ENCODE assay signal across 15 cellular contexts in genomic region chr14:71666579-71667145, GRCh38.
"Had no signal": no experiment of that assay in that cellular context is flagged by ENCODE, and none has a peak within 500 bp of the region (broad histone marks: within the 10 kb centered on the region; RNA-seq: fewer than 3 reads in every experiment).

No MANE protein-coding gene starts in this region.

- H3K27ac Mint-ChIP-seq: activated CD8-positive, alpha-beta memory T cell treated with anti-CD3 and anti-CD28 coated beads, Interleukin-2, amount 10 ng/mL, durations not matched to agents 7 days and 5 days; activated naive CD4-positive, alpha-beta T cell treated with anti-CD3 and anti-CD28 coated beads, Interleukin-2, amount 10 ng/mL, durations not matched to agents 7 days and 5 days; stimulated activated memory B cell treated with anti-CD40 and anti-IgM and Interleukin-4, amounts not matched to agents 10 μg/mL and 1 μg/mL and 100 μg/mL, for 72 hours had no signal

- H3K4me1 Mint-ChIP-seq: stimulated activated memory B cell treated with anti-CD40 and anti-IgM and Interleukin-4, amounts not matched to agents 10 μg/mL and 1 μg/mL and 100 μg/mL, for 72 hours had no signal

- H3K4me1 ChIP-seq: esophagus squamous epithelium had no signal

- H3K9me3 Mint-ChIP-seq: activated naive CD4-positive, alpha-beta T cell treated with anti-CD3 and anti-CD28 coated beads, Interleukin-2, amount 10 ng/mL, durations not matched to agents 7 days and 5 days; stimulated activated memory B cell treated with anti-CD40 and anti-IgM and Interleukin-4, amounts not matched to agents 10 μg/mL and 1 μg/mL and 100 μg/mL, for 72 hours had no signal

- H3K27ac ChIP-seq: esophagus squamous epithelium, thyroid gland, VCaP had no signal

- H3K4me3 Mint-ChIP-seq: activated CD8-positive, alpha-beta memory T cell treated with anti-CD3 and anti-CD28 coated beads, Interleukin-2, amount 10 ng/mL, durations not matched to agents 7 days and 5 days; activated naive CD4-positive, alpha-beta T cell treated with anti-CD3 and anti-CD28 coated beads, Interleukin-2, amount 10 ng/mL, durations not matched to agents 7 days and 5 days; stimulated activated memory B cell treated with anti-CD40 and anti-IgM and Interleukin-4, amounts not matched to agents 10 μg/mL and 1 μg/mL and 100 μg/mL, for 72 hours had no signal

- H3K9me3 ChIP-seq: esophagus squamous epithelium, thyroid gland had no signal

- ATAC-seq: activated CD8-positive, alpha-beta memory T cell treated with anti-CD3 and anti-CD28 coated beads, Interleukin-2, amount 10 ng/mL, durations not matched to agents 7 days and 5 days; stimulated activated memory B cell treated with anti-CD40 and anti-IgM and Interleukin-4, amounts not matched to agents 10 μg/mL and 1 μg/mL and 100 μg/mL, for 72 hours had no signal

- H3K4me3 ChIP-seq: coronary artery, esophagus squamous epithelium, thyroid gland had no signal

- H3K27me3 ChIP-seq: esophagus squamous epithelium, thyroid gland had no signal

- DNase-seq: activated CD4-positive, alpha-beta T cell treated with anti-CD3 and anti-CD28 coated beads for 1 hour; activated CD4-positive, alpha-beta T cell treated with anti-CD3 and anti-CD28 coated beads, Interleukin-2, amount 50 U/mL, for 48 hours; activated CD8-positive, alpha-beta memory T cell treated with anti-CD3 and anti-CD28 coated beads, Interleukin-2, amount 10 ng/mL, durations not matched to agents 7 days and 5 days; activated naive CD4-positive, alpha-beta T cell treated with anti-CD3 and anti-CD28 coated beads, Interleukin-2, amount 10 ng/mL, durations not matched to agents 7 days and 5 days; activated T-cell treated with anti-CD3 and anti-CD28 coated beads, Interleukin-2, amount 50 U/mL, for 1 hour; caudate nucleus; effector CD4-positive, alpha-beta T cell; esophagus squamous epithelium; stimulated activated CD4-positive, alpha-beta T cell treated with anti-CD3 and anti-CD28 coated beads, Interleukin-1b, Interleukin-23, amount 100 ng/mL, for 48 hours; T-helper 1 cell; T1000; thyroid gland had no signal

- H3K36me3 ChIP-seq: thyroid gland had no signal

- H3K27me3 Mint-ChIP-seq: activated CD8-positive, alpha-beta memory T cell treated with anti-CD3 and anti-CD28 coated beads, Interleukin-2, amount 10 ng/mL, durations not matched to agents 7 days and 5 days; activated naive CD4-positive, alpha-beta T cell treated with anti-CD3 and anti-CD28 coated beads, Interleukin-2, amount 10 ng/mL, durations not matched to agents 7 days and 5 days; stimulated activated memory B cell treated with anti-CD40 and anti-IgM and Interleukin-4, amounts not matched to agents 10 μg/mL and 1 μg/mL and 100 μg/mL, for 72 hours had no signal
